16 cellular contexts compared by ENCODE assay signal in the genomic region with DNA sequence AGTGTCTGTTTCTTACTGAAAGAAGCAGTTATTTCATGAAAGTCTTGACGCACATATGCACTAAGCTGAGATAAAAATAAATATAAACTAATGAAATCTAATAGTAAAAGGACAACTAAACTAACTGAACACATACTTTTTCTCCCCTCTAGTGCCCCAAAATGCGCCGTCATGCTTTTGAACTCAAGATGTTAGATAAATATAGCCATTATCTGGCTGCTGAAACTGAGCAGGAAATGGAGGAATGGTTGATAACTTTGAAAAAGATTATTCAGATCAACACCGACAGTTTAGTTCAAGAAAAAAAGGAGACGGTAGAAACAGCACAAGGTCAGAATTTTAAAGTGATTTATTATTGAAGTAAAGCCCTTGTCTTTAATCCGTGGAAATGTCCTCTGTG.
"Had no signal": no experiment of that assay in that cellular context is flagged by ENCODE, and none has a peak within 500 bp of the region (broad histone marks: within the 10 kb centered on the region; RNA-seq: fewer than 3 reads in every experiment).

No MANE protein-coding gene starts in this region.

- H3K4me3 ChIP-seq: body of pancreas, coronary artery, thyroid gland had no signal

- H3K27ac Mint-ChIP-seq: stimulated activated effector memory CD8-positive, alpha-beta T cell treated with anti-CD3 and anti-CD28 coated beads, Interleukin-12 subunit alpha, Interleukin-12 subunit beta, amount 100 ng/mL, for 72 hours had no signal

- H3K27me3 Mint-ChIP-seq: central memory CD8-positive, alpha-beta T cell had no signal

- H3K4me1 ChIP-seq: body of pancreas, thyroid gland had no signal

- H3K4me3 Mint-ChIP-seq: central memory CD8-positive, alpha-beta T cell; stimulated activated effector memory CD8-positive, alpha-beta T cell treated with anti-CD3 and anti-CD28 coated beads, Interleukin-12 subunit alpha, Interleukin-12 subunit beta, amount 100 ng/mL, for 72 hours had no signal

- H3K9me3 Mint-ChIP-seq: central memory CD8-positive, alpha-beta T cell; stimulated activated effector memory CD8-positive, alpha-beta T cell treated with anti-CD3 and anti-CD28 coated beads, Interleukin-12 subunit alpha, Interleukin-12 subunit beta, amount 100 ng/mL, for 72 hours had no signal

- H3K36me3 ChIP-seq: thyroid gland had no signal

- H3K27me3 ChIP-seq: body of pancreas, foreskin keratinocyte, neutrophil, thyroid gland had no signal

- H3K27ac ChIP-seq: body of pancreas, coronary artery, foreskin keratinocyte, neutrophil, thyroid gland had no signal

- H3K9me3 ChIP-seq: body of pancreas, neutrophil, thyroid gland had no signal

- FAIRE-seq: urothelium cell line had no signal

- DNase-seq: activated CD4-positive, alpha-beta T cell treated with anti-CD3 and anti-CD28 coated beads for 1 hour; activated CD4-positive, alpha-beta T cell treated with anti-CD3 and anti-CD28 coated beads, Interleukin-2, amount 50 U/mL, for 4 hours; activated naive CD4-positive, alpha-beta T cell; activated T-cell treated with anti-CD3 and anti-CD28 coated beads for 4 hours; amniotic stem cell; body of pancreas; glutamatergic neuron; stimulated activated CD4-positive, alpha-beta T cell treated with anti-CD3 and anti-CD28 coated beads, Interleukin-12 subunit alpha, Interleukin-12 subunit beta, amount 100 ng/mL, for 4 hours; stimulated activated CD4-positive, alpha-beta T cell treated with anti-CD3 and anti-CD28 coated beads, Interleukin-2, amount 100 ng/mL, for 24 hours; thyroid gland had no signal

- ATAC-seq: body of pancreas; foreskin keratinocyte; stimulated activated effector memory CD8-positive, alpha-beta T cell treated with anti-CD3 and anti-CD28 coated beads, Interleukin-12 subunit alpha, Interleukin-12 subunit beta, amount 100 ng/mL, for 72 hours had no signal
